ENCODE assay signal across 11 cellular contexts in genomic region chr6:21856096-21856825, GRCh38.
DNase-seq lines count a peak whose midpoint lies in the region; ATAC-seq, FAIRE-seq and TF ChIP-seq lines count a peak whose summit lies in the region.
"Had no signal": no experiment of that assay in that cellular context is flagged by ENCODE, and none has a peak within 500 bp of the region (broad histone marks: within the 10 kb centered on the region; RNA-seq: fewer than 3 reads in every experiment).

No MANE protein-coding gene starts in this region.

- H3K4me3 ChIP-seq in SK-N-SH (ENCODE audit: low read depth in 2 of 2, low read length in 1 of 2) (no peak overlapping the region), fibroblast of the aortic adventitia (ENCODE audit: low read depth, low read length) (no peak overlapping the region), uterus (no peak overlapping the region)

- no peak for FAIRE-seq in GM12891 (lab: Jason Lieb, UNC)

- TF ChIP-seq EP300 in SK-N-SH (IDR thresholded peaks at IDR 0.05; ENCODE audit: borderline replicate concordance in 1 of 2, low read depth in 1 of 2, low read length in 1 of 2), result peak in 1 of 2 experiments; percentile 48; a peak in 1 of 4 replicates

- no peak overlapping the region for H3K4me3 Mint-ChIP-seq in stimulated activated naive CD8-positive, alpha-beta T cell treated with anti-CD3 and anti-CD28 coated beads, Interleukin-15, Interleukin-2, amounts not matched to agents 100 ng/mL and 50 ng/mL, for 24 hours
- H3K4me3 Mint-ChIP-seq in stimulated activated naive CD8-positive, alpha-beta T cell treated with anti-CD3 and anti-CD28 coated beads, Interleukin-15, amount 100 ng/mL, for 72 hours, result no peak overlapping the region
- H3K4me3 Mint-ChIP-seq: CD8-positive, alpha-beta T cell had no signal

- H3K79me2 ChIP-seq in SK-N-SH (ENCODE audit: insufficient read depth), result no peaks in the 10 kb centered on the region; the same call in none of the 2 replicates

- TF ChIP-seq RAD21 in SK-N-SH (IDR thresholded peaks at IDR 0.05; ENCODE audit: low read length), result no peak

- H4K20me1 ChIP-seq in SK-N-SH (ENCODE audit: insufficient read depth), result no peaks in the 10 kb centered on the region

- H3K9me3 ChIP-seq in SK-N-SH (no peaks in the 10 kb centered on the region), uterus (no peaks in the 10 kb centered on the region)

- CTCF ChIA-PET in SK-N-SH (lab: Yijun Ruan, JAX), result no interaction called here

- no peak for ATAC-seq in stimulated activated naive CD8-positive, alpha-beta T cell treated with anti-CD3 and anti-CD28 coated beads, Interleukin-15, amount 100 ng/mL, for 72 hours
- ATAC-seq in GM19351 (IDR thresholded peaks at IDR 0.05; ENCODE audit: unreplicated experiment), result no peak
- ATAC-seq: CD8-positive, alpha-beta T cell had no signal

- no peak for TF ChIP-seq POLR2A in uterus (IDR thresholded peaks at IDR 0.05)
- no peak for TF ChIP-seq POLR2A in GM12891 (IDR thresholded peaks at IDR 0.05; ENCODE audit: low read depth, low read length)

- H3K27ac ChIP-seq in SK-N-SH (ENCODE audit: low read depth in 2 of 2, low read length in 1 of 2) (peak overlapping the region in 1 of 2 experiments; percentile 46; a peak in 2 of 4 replicates), uterus (peak overlapping the region; percentile 8 to 31)

- peaks cover 1% of the 10 kb centered on the region for H3K9me3 Mint-ChIP-seq in stimulated activated naive CD8-positive, alpha-beta T cell treated with anti-CD3 and anti-CD28 coated beads, Interleukin-15, Interleukin-2, amounts not matched to agents 100 ng/mL and 50 ng/mL, for 24 hours
- H3K9me3 Mint-ChIP-seq in stimulated activated naive CD8-positive, alpha-beta T cell treated with anti-CD3 and anti-CD28 coated beads, Interleukin-15, amount 100 ng/mL, for 72 hours, result no peaks in the 10 kb centered on the region

- H3K27me3 ChIP-seq in SK-N-SH (ENCODE audit: insufficient read depth) (no peaks in the 10 kb centered on the region), uterus (no peaks in the 10 kb centered on the region)

- no peaks in the 10 kb centered on the region for H3K27me3 Mint-ChIP-seq in stimulated activated naive CD8-positive, alpha-beta T cell treated with anti-CD3 and anti-CD28 coated beads, Interleukin-15, Interleukin-2, amounts not matched to agents 100 ng/mL and 50 ng/mL, for 24 hours
- H3K27me3 Mint-ChIP-seq in stimulated activated naive CD8-positive, alpha-beta T cell treated with anti-CD3 and anti-CD28 coated beads, Interleukin-15, amount 100 ng/mL, for 72 hours, result peaks cover 9% of the 10 kb centered on the region

- H3K36me3 Mint-ChIP-seq in stimulated activated naive CD8-positive, alpha-beta T cell treated with anti-CD3 and anti-CD28 coated beads, Interleukin-15, Interleukin-2, amounts not matched to agents 100 ng/mL and 50 ng/mL, for 24 hours (ENCODE audit: low read depth), result no peaks in the 10 kb centered on the region
- H3K36me3 Mint-ChIP-seq: CD8-positive, alpha-beta T cell had no signal

- 59% methylated on average over 5 of the region's 5 CpGs for WGBS in SK-N-SH (ENCODE audit: low lambda C conversion rate)

- H3K27ac Mint-ChIP-seq in stimulated activated naive CD8-positive, alpha-beta T cell treated with anti-CD3 and anti-CD28 coated beads, Interleukin-15, Interleukin-2, amounts not matched to agents 100 ng/mL and 50 ng/mL, for 24 hours, result peak overlapping the region; percentile 13
- no peak overlapping the region for H3K27ac Mint-ChIP-seq in stimulated activated naive CD8-positive, alpha-beta T cell treated with anti-CD3 and anti-CD28 coated beads, Interleukin-15, amount 100 ng/mL, for 72 hours
- H3K27ac Mint-ChIP-seq: CD8-positive, alpha-beta T cell had no signal

- no peak overlapping the region for H3K9ac ChIP-seq in SK-N-SH

- no peak for DNase-seq in stimulated activated naive CD8-positive, alpha-beta T cell treated with anti-CD3 and anti-CD28 coated beads, Interleukin-15, amount 100 ng/mL, for 72 hours
- DNase-seq in SK-N-SH, result no peak
- DNase-seq in fibroblast of the aortic adventitia (ENCODE audit: low read depth), result peak; percentile 79
- no peak for DNase-seq in uterus
- DNase-seq in germinal center (ENCODE audit: low spot score), result no peak
- DNase-seq in GM12891 (ENCODE audit: insufficient read length, low spot score), result no peak
- DNase-seq: CD8-positive, alpha-beta T cell; NCI-H2029; SHP77 had no signal

- intact Hi-C loops in uterus (cut with DNase I; ENCODE audit: low total_unique reads), result no loop called here

- H3K4me2 ChIP-seq in SK-N-SH, result no peak overlapping the region

- no peak for TF ChIP-seq CTCF in SK-N-SH (IDR thresholded peaks at IDR 0.05)
- TF ChIP-seq CTCF in fibroblast of the aortic adventitia (IDR thresholded peaks at IDR 0.05; ENCODE audit: insufficient read depth, low read length), result no peak
- no peak for TF ChIP-seq CTCF in uterus (IDR thresholded peaks at IDR 0.05)

- POLR2A ChIA-PET in SK-N-SH (lab: Yijun Ruan, JAX), result no interaction called here

- peaks cover 6% of the 10 kb centered on the region for H3K4me1 Mint-ChIP-seq in stimulated activated naive CD8-positive, alpha-beta T cell treated with anti-CD3 and anti-CD28 coated beads, Interleukin-15, Interleukin-2, amounts not matched to agents 100 ng/mL and 50 ng/mL, for 24 hours (ENCODE audit: low read depth)
- no peaks in the 10 kb centered on the region for H3K4me1 Mint-ChIP-seq in stimulated activated naive CD8-positive, alpha-beta T cell treated with anti-CD3 and anti-CD28 coated beads, Interleukin-15, amount 100 ng/mL, for 72 hours

- peaks cover 11% of the 10 kb centered on the region for H3F3A ChIP-seq in SK-N-SH (replicated peaks; ENCODE audit: insufficient read depth)

- H3K4me1 ChIP-seq in SK-N-SH (ENCODE audit: control insufficient read depth in 1 of 2, insufficient read depth in 2 of 2, low read depth in 1 of 2, low read length in 1 of 2), result no peaks in the 10 kb centered on the region
- no peaks in the 10 kb centered on the region for H3K4me1 ChIP-seq in uterus

- no peaks in the 10 kb centered on the region for H3K9me2 ChIP-seq in SK-N-SH

- H2AFZ ChIP-seq in SK-N-SH (ENCODE audit: low read depth), result no peak overlapping the region

- H3K36me3 ChIP-seq in SK-N-SH (replicated peaks in 1 of 2; ENCODE audit: control insufficient read depth in 1 of 2, insufficient read depth in 2 of 2, low read length in 1 of 2), result peaks cover 0 to 5% of the 10 kb centered on the region in 2 experiments
- no peaks in the 10 kb centered on the region for H3K36me3 ChIP-seq in uterus

TF ChIP-seq in SK-N-SH, 30 proteins besides CTCF, POLR2A, EP300 and RAD21:
- peak; percentile 42; the same call in 1 of the 2 replicates for TF ChIP-seq PBX3 (IDR thresholded peaks at IDR 0.05)
- TF ChIP-seq RXRA (IDR thresholded peaks at IDR 0.05; ENCODE audit: borderline replicate concordance, low read depth), result 0 out of 2 replicates have a peak, but pooled peaks have one; percentile 49
- peak; percentile 35; the same call in 1 of the 2 replicates for TF ChIP-seq JUND (IDR thresholded peaks at IDR 0.05)
- peak; percentile 26; the same call in 1 of the 2 replicates for TF ChIP-seq TEAD4 (IDR thresholded peaks at IDR 0.05; ENCODE audit: borderline replicate concordance, insufficient read depth)
- peak; percentile 69; the same call in 1 of the 2 replicates for TF ChIP-seq FOSL2 (IDR thresholded peaks at IDR 0.05; ENCODE audit: borderline replicate concordance, low read depth)
- no peak for TF ChIP-seq MAX (IDR thresholded peaks at IDR 0.05; ENCODE audit: low read depth)
- TF ChIP-seq TCF12 (IDR thresholded peaks at IDR 0.05), result peak; percentile 59; the same call in 1 of the 2 replicates
- TF ChIP-seq NFIC (IDR thresholded peaks at IDR 0.05; ENCODE audit: borderline replicate concordance), result peak; percentile 31; the same call in 1 of the 2 replicates
- no peak for TF ChIP-seq GABPA (IDR thresholded peaks at IDR 0.05; ENCODE audit: low read depth)

TF ChIP-seq in GM12891, 5 proteins besides CTCF, POLR2A, EP300 and RAD21:
- no peak for TF ChIP-seq POLR2AphosphoS5 (IDR thresholded peaks at IDR 0.05; ENCODE audit: low read depth, low read length)
- no peak for TF ChIP-seq SPI1 (IDR thresholded peaks at IDR 0.05; ENCODE audit: low read depth, low read length)
- no peak for TF ChIP-seq TAF1 (IDR thresholded peaks at IDR 0.05; ENCODE audit: low read depth, low read length)
- no peak for TF ChIP-seq POU2F2 (IDR thresholded peaks at IDR 0.05; ENCODE audit: low read depth, low read length)
- TF ChIP-seq PAX5 (IDR thresholded peaks at IDR 0.05; ENCODE audit: insufficient read depth, low read length, severe bottlenecking), result no peak
